In the genomic region with DNA sequence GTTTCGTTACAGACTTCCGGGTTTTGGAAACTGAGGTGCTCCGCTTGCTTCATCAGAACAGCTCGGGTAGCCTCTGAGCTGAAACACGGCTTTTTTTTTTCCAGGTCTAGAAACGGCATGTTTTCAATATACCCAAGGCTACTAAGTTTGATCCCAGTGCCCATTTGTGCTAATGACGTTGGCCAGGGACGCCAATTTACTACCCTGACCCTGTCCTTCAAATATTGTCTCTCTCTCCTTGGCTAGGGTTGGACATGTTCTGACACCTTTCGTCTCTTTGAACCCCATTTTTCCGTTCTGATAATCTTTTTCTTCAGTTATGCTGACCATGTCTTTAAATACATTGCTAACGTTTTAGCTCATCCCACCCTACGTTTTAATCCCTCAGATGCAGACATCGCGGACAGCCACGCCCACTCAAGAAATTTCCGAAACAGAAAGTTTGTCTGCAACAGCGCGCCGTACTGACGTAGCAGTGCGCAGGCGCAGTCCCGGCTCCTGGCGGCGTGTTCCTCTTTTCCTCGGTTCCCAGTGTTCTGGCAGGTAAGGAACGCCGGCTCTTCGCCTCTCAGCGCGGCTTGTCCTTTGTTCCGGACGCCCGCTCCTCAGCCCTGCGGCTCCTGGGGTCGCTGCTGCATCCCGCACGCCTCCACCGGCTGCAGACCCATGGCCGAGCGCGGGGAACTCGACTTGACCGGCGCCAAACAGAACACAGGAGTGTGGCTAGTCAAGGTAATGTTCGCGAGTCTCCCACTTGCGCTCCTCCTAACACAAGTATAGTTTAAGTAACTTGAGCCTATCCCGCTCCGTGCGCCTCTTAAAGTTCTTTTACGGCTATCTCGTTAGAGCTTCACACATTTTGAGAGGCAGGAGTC, we compare ENCODE assay signal across 8 cellular contexts. TPM values are rescaled to one million over a fixed set of nuclear protein-coding genes. Genes with fewer than 3 reads are reported as not detected.
A peak's percentile ranks its signal among the peaks of the same experiment; 100 is the strongest.
DNase-seq lines count a peak whose midpoint lies in the region; ATAC-seq, FAIRE-seq and TF ChIP-seq lines count a peak whose summit lies in the region.

Gene GTF2F2, plus strand, starts transcription at position 521 of the 875 bp plus-strand sequence. Its CDS starts 146 bp downstream, at position 667.

- no peaks in the 10 kb centered on the region for H3K9me3 Mint-ChIP-seq in activated CD4-positive, alpha-beta T cell treated with anti-CD3 and anti-CD28 coated beads, Interleukin-2, amount 10 ng/mL, durations not matched to agents 7 days and 5 days

- TF ChIP-seq EP300 in HepG2 (IDR thresholded peaks at IDR 0.05; ENCODE audit: low read depth in 2 of 2, low read length in 2 of 2) = 0 out of 4 replicates have a peak, but pooled peaks of 1 of the 2 experiments have one; percentile 6
- TF ChIP-seq EP300 in HepG2 (CRISPR knock-in tag; IDR thresholded peaks at IDR 0.05; ENCODE audit: borderline replicate concordance) = no peak

- TF ChIP-seq RAD21 in HepG2 (CRISPR knock-in tag; IDR thresholded peaks at IDR 0.05) = peak; percentile 43; the same call in 1 of the 2 replicates

- peak; percentile 79 for FAIRE-seq in HepG2 (lab: Jason Lieb, UNC)

- H3K27ac ChIP-seq in BLaER1 (peak within 1 kb of the TSS; percentile 86), dorsolateral prefrontal cortex (peak within 1 kb of the TSS; percentile 26 to 95 (median 87)), HepG2 (ENCODE audit: extremely low read length, insufficient read depth, low read length) (peak within 1 kb of the TSS; percentile 78)

- intact Hi-C loops in dorsolateral prefrontal cortex (cut with DNase I) (loop anchor here (2.0 to 10.0 kb wide), 4 partner anchors 15 to 162 kb away; no protein-coding TSS in a partner anchor), HepG2 (cut with micrococcal nuclease; ENCODE audit: unreplicated experiment) (loop anchor here (1.0 to 2.0 kb wide), 3 partner anchors 59 to 161 kb away; no protein-coding TSS in a partner anchor)

- peaks cover 6% of the 10 kb centered on the region for H3K4me1 Mint-ChIP-seq in activated CD4-positive, alpha-beta T cell treated with anti-CD3 and anti-CD28 coated beads, Interleukin-2, amount 10 ng/mL, durations not matched to agents 7 days and 5 days

- in situ Hi-C loops in HepG2 (cut with HindIII; ENCODE audit: extremely low pct_ligation_motif_present, low pct_unique_long_range_greater_than_20kb) = no loop called here

- H3K4me2 ChIP-seq in BLaER1 = peak within 1 kb of the TSS; percentile 83
- peak within 1 kb of the TSS; percentile 99 for H3K4me2 ChIP-seq in HepG2 (ENCODE audit: low read depth, low read length)

- TF ChIP-seq CTCF in dorsolateral prefrontal cortex (IDR thresholded peaks at IDR 0.05 in 54 of 56, conservative IDR thresholded peaks at IDR 0.05 in 2 of 56; ENCODE audit: low read depth in 1 of 56, partially characterized antibody in 56 of 56) (peak in 36 of 56 donors; percentile 6 to 55 (median 31)), HepG2 (CRISPR knock-in tag; IDR thresholded peaks at IDR 0.05) (peak; percentile 49)

- H3K9ac ChIP-seq in BLaER1 (peak within 1 kb of the TSS; percentile 93), HepG2 (ENCODE audit: insufficient read depth, low read depth, low read length) (peak within 1 kb of the TSS; percentile 86)

- CTCF ChIA-PET in activated CD4-positive, alpha-beta T cell treated with anti-CD3 and anti-CD28 coated beads, Interleukin-2, amount 10 ng/mL, durations not matched to agents 7 days and 5 days (lab: Charles Lee) = interaction anchor here (1.4 kb wide), 1 partner anchor 14 kb away, joined by 3 read pairs; no protein-coding TSS in a partner anchor
- CTCF ChIA-PET in HepG2 (lab: Yijun Ruan, JAX; ENCODE audit: low intra/inter-chr PET ratio, low total read pairs) = interaction anchor here (1.8 kb wide), 1 partner anchor 73 kb away, joined by 7 read pairs; no protein-coding TSS in a partner anchor

- H3K27me3 ChIP-seq in BLaER1 (no peaks in the 10 kb centered on the region), dorsolateral prefrontal cortex (no peaks in the 10 kb centered on the region), HepG2 (ENCODE audit: control insufficient read depth in 1 of 2, insufficient read depth in 2 of 2, low read length in 2 of 2) (no peaks in the 10 kb centered on the region; a peak in 1 of 5 replicates)

- H3K27me3 Mint-ChIP-seq in activated CD4-positive, alpha-beta T cell treated with anti-CD3 and anti-CD28 coated beads, Interleukin-2, amount 10 ng/mL, durations not matched to agents 7 days and 5 days = no peaks in the 10 kb centered on the region

- DNase-seq in NCI-H748 (lab: John Stamatoyannopoulos, UW; ENCODE audit: unreplicated experiment) (peak; percentile 92), dorsolateral prefrontal cortex (peak; percentile 65 to 92 (median 81)), HepG2 (ENCODE audit: low spot score) (peak; percentile 76)
- peak; percentile 88 for DNase-seq in activated CD4-positive, alpha-beta T cell treated with anti-CD3 and anti-CD28 coated beads, Interleukin-2, amount 10 ng/mL, durations not matched to agents 7 days and 5 days
- peak; percentile 81 to 83 for DNase-seq in stimulated activated CD4-positive, alpha-beta T cell treated with anti-CD3 and anti-CD28 coated beads, Interleukin-2, amount 100 ng/mL, for 48 hours

- peak; percentile 71 to 86 for TF ChIP-seq POLR2A in HepG2 (IDR thresholded peaks at IDR 0.05; ENCODE audit: insufficient read depth in 1 of 2, low read depth in 2 of 2, low read length in 2 of 2)

- peaks cover 38% of the 10 kb centered on the region for H4K20me1 ChIP-seq in BLaER1
- H4K20me1 ChIP-seq in HepG2 (ENCODE audit: insufficient read depth, low read length) = peaks cover 3% of the 10 kb centered on the region; the same call in 1 of the 2 replicates

- POLR2A ChIA-PET in activated CD4-positive, alpha-beta T cell treated with anti-CD3 and anti-CD28 coated beads, Interleukin-2, amount 10 ng/mL, durations not matched to agents 7 days and 5 days (lab: Charles Lee) = interaction anchor here (0.6 kb wide), 1 partner anchor 882 kb away, joined by 3 read pairs; no protein-coding TSS in a partner anchor
- POLR2A ChIA-PET in HepG2 (lab: Yijun Ruan, JAX) = interaction anchor here (0.8 to 1.0 kb wide), 3 partner anchors 19 to 121 kb away, joined by 3 to 5 read pairs (median 3); no protein-coding TSS in a partner anchor

- H3K4me3 Mint-ChIP-seq in activated CD4-positive, alpha-beta T cell treated with anti-CD3 and anti-CD28 coated beads, Interleukin-2, amount 10 ng/mL, durations not matched to agents 7 days and 5 days = no peak within 1 kb of the TSS

- WGBS in HepG2 (ENCODE audit: low lambda C conversion rate) = under 1% methylated on average over 33 of the region's 53 CpGs

- H3K79me2 ChIP-seq in HepG2 (ENCODE audit: insufficient read depth, low read length) = peaks cover 40% of the 10 kb centered on the region

- H3K9me3 ChIP-seq in BLaER1 (no peaks in the 10 kb centered on the region), HepG2 (ENCODE audit: low read length) (no peaks in the 10 kb centered on the region)

- BruUV-seq in HepG2 (replicated peaks; lab: Mats Ljungman, UMichigan) = no TSS peak

- peak; percentile 68 for ATAC-seq in GM19328 (IDR thresholded peaks at IDR 0.05; ENCODE audit: unreplicated experiment)
- peak; percentile 80 for ATAC-seq in HG03460 (IDR thresholded peaks at IDR 0.05; ENCODE audit: unreplicated experiment)
- ATAC-seq in HepG2 = peak; percentile 89

- H3K36me3 ChIP-seq in BLaER1 (peaks cover 16% of the 10 kb centered on the region), HepG2 (replicated peaks in 1 of 2; ENCODE audit: control insufficient read depth in 1 of 2, insufficient read depth in 2 of 2, low read length in 2 of 2) (no peaks in the 10 kb centered on the region)

- peak within 1 kb of the TSS; percentile 85 for H3K4me3 ChIP-seq in BLaER1
- peak within 1 kb of the TSS; percentile 68 to 100 (median 92) for H3K4me3 ChIP-seq in dorsolateral prefrontal cortex
- H3K4me3 ChIP-seq in HepG2 (replicated peaks in 1 of 3; ENCODE audit: insufficient read depth in 1 of 3, low read depth in 2 of 3, low read length in 3 of 3) = peak within 1 kb of the TSS; percentile 66 to 78 (median 77)

- no peaks in the 10 kb centered on the region for H3K36me3 Mint-ChIP-seq in activated CD4-positive, alpha-beta T cell treated with anti-CD3 and anti-CD28 coated beads, Interleukin-2, amount 10 ng/mL, durations not matched to agents 7 days and 5 days (ENCODE audit: low read depth)

- H2AFZ ChIP-seq in HepG2 (ENCODE audit: low read length) = peak within 1 kb of the TSS; percentile 97

- no peak within 1 kb of the TSS for H3K27ac Mint-ChIP-seq in activated CD4-positive, alpha-beta T cell treated with anti-CD3 and anti-CD28 coated beads, Interleukin-2, amount 10 ng/mL, durations not matched to agents 7 days and 5 days

- H3K4me1 ChIP-seq in BLaER1 (peaks cover 21% of the 10 kb centered on the region), HepG2 (ENCODE audit: insufficient read depth, low read length) (peaks cover 23% of the 10 kb centered on the region)

TF ChIP-seq in HepG2, 621 proteins besides CTCF, POLR2A, EP300 and RAD21 (continues in another document):
- TF ChIP-seq SALL1 (CRISPR knock-in tag; IDR thresholded peaks at IDR 0.05) = peak; percentile 81

RNA-seq across cellular contexts. Expression of gene GTF2F2, which starts in this region (rescaled TPM):
- total RNA-seq in activated CD4-positive, alpha-beta T cell treated with anti-CD3 and anti-CD28 coated beads, Interleukin-2, amount 10 ng/mL, durations not matched to agents 7 days and 5 days = 10 to 100 TPM; 15.3 to 17.1 TPM
- total RNA-seq in dorsolateral prefrontal cortex = 10 to 100 TPM in 119 of 120 experiments, 1 to 10 TPM in 1; 9.9 to 19.8 (median 13.9) TPM
- total RNA-seq in HepG2 (2016; rRNA removed; fragmentation: Illumina TruSeq; extraction: Trizol) = 32.8 and 48.3 TPM in 2 replicates
- 3.7 and 6.0 TPM in 2 replicates for total RNA-seq in HepG2 (2016; cell fraction: cytosol; rRNA removed; fragmentation: Illumina TruSeq; extraction: Trizol; ENCODE audit: low read depth)
- 34.9 and 50.9 TPM in 2 replicates for total RNA-seq in HepG2 (2016; cell fraction: insoluble cytoplasmic fraction; rRNA removed; fragmentation: Illumina TruSeq; extraction: Trizol)
- total RNA-seq in HepG2 (2016; cell fraction: membrane; rRNA removed; fragmentation: Illumina TruSeq; extraction: Trizol) = 12.3 and 12.5 TPM in 2 replicates
- total RNA-seq in HepG2 (2016; cell fraction: nucleus; rRNA removed; fragmentation: Illumina TruSeq; extraction: Trizol) = 21.0 and 24.0 TPM in 2 replicates
- polyA plus RNA-seq in HepG2 (2011; rRNA removed) = 8.5 and 10.6 TPM in 2 replicates
- 6.8 and 8.9 TPM in 2 replicates for polyA plus RNA-seq in HepG2 (2011; cell fraction: cytosol; rRNA removed)
- polyA plus RNA-seq in HepG2 (2011; cell fraction: nucleus; rRNA removed) = 2.5 and 3.7 TPM in 2 replicates
- 15.5 and 16.7 TPM in 2 replicates for polyA plus RNA-seq in HepG2 (2012)
- 3.1 and 3.2 TPM in 2 replicates for polyA plus RNA-seq in HepG2 (2016; cell fraction: cytosol; fragmentation: Illumina TruSeq; extraction: Trizol; ENCODE audit: low read depth)
- 44.7 and 48.6 TPM in 2 replicates for polyA plus RNA-seq in HepG2 (2016; cell fraction: insoluble cytoplasmic fraction; fragmentation: Illumina TruSeq; extraction: Trizol; ENCODE audit: low read depth)
- polyA plus RNA-seq in HepG2 (2016; cell fraction: membrane; fragmentation: Illumina TruSeq; extraction: Trizol; ENCODE audit: low read depth) = 6.9 and 7.2 TPM in 2 replicates
- polyA plus RNA-seq in HepG2 (2016; cell fraction: nucleus; fragmentation: Illumina TruSeq; extraction: Trizol; ENCODE audit: insufficient read depth, low read depth) = 17.9 and 21.2 TPM in 2 replicates
- polyA minus RNA-seq in HepG2 (2011; rRNA and poly(A)+ RNA removed; ENCODE audit: low replicate concordance) = 2.7 and 3.2 TPM in 2 replicates
- polyA minus RNA-seq in HepG2 (2011; cell fraction: cytosol; rRNA and poly(A)+ RNA removed) = 7.3 and 10.5 TPM in 2 replicates
- 17.1 and 17.2 TPM in 2 replicates for polyA minus RNA-seq in HepG2 (2011; cell fraction: nucleus; rRNA and poly(A)+ RNA removed)

Comparison
In these comparisons a context has a peak if more than half of its experiments do, and no peak if none do; other contexts are left out.
1. Peak in every context shown above with its lines: DNase-seq, ATAC-seq, H3K4me3 ChIP-seq and H3K27ac ChIP-seq.